In genomic region chr1:193540511-193540910, GRCh38 we compare ENCODE assay signal across 1 cellular context.
TF ChIP-seq lines count a peak whose summit lies in the region.

No MANE protein-coding gene starts in this region.

TF ChIP-seq in GM12878, 131 proteins besides CTCF, POLR2A, EP300 and RAD21 (continued from another document):
- no peak for TF ChIP-seq PRDM15 (CRISPR knock-in tag; IDR thresholded peaks at IDR 0.05)
